In genomic region chr16:11797957-11798299, GRCh38 we compare ENCODE assay signal across 8 cellular contexts. TPM values are rescaled to one million over a fixed set of nuclear protein-coding genes. Genes with fewer than 3 reads are reported as not detected.
DNase-seq lines count a peak whose midpoint lies in the region; ATAC-seq, FAIRE-seq and TF ChIP-seq lines count a peak whose summit lies in the region.

No MANE protein-coding gene starts in this region.

- H3K27me3 Mint-ChIP-seq in activated T-cell treated with anti-CD3 and anti-CD28 coated beads, Interleukin-2, amount 50 U/mL, for 4 hours (ENCODE audit: low read depth) = no peaks in the 10 kb centered on the region
- H3K27me3 Mint-ChIP-seq in nephron (ENCODE audit: low read depth) = no peaks in the 10 kb centered on the region

- peak overlapping the region; percentile 88 for H3K4me3 Mint-ChIP-seq in activated T-cell treated with anti-CD3 and anti-CD28 coated beads, Interleukin-2, amount 50 U/mL, for 4 hours
- peak overlapping the region; percentile 87 to 91 (median 90) for H3K4me3 Mint-ChIP-seq in nephron

- H3K9ac ChIP-seq in SK-N-MC (ENCODE audit: insufficient read length) = peak overlapping the region; percentile 94

- no peaks in the 10 kb centered on the region for H3K9me3 ChIP-seq in SK-N-MC (ENCODE audit: low read depth, low read length)

- ATAC-seq in activated T-cell treated with anti-CD3 and anti-CD28 coated beads, Interleukin-2, amount 50 U/mL, for 4 hours = no peak
- ATAC-seq in GM19467 (IDR thresholded peaks at IDR 0.05; ENCODE audit: unreplicated experiment) = no peak
- no peak for ATAC-seq in esophagus mucosa

- peaks cover 25% of the 10 kb centered on the region for H3K36me3 ChIP-seq in SK-N-MC (ENCODE audit: insufficient read depth, low read length)

- H3K27ac ChIP-seq in SK-N-MC (peak overlapping the region; percentile 63), epithelial cell of prostate (peak overlapping the region; percentile 94)

- peaks cover 7% of the 10 kb centered on the region for H3K36me3 Mint-ChIP-seq in activated T-cell treated with anti-CD3 and anti-CD28 coated beads, Interleukin-2, amount 50 U/mL, for 4 hours (ENCODE audit: insufficient read depth)
- H3K36me3 Mint-ChIP-seq in nephron (ENCODE audit: low read depth) = peaks cover 14% of the 10 kb centered on the region

- peak overlapping the region; percentile 97 for H3K4me3 ChIP-seq in SK-N-MC

- H3K9me3 Mint-ChIP-seq in activated T-cell treated with anti-CD3 and anti-CD28 coated beads, Interleukin-2, amount 50 U/mL, for 4 hours = no peaks in the 10 kb centered on the region
- H3K9me3 Mint-ChIP-seq in nephron = no peaks in the 10 kb centered on the region

- TF ChIP-seq CTCF in nephron (IDR thresholded peaks at IDR 0.05; ENCODE audit: unreplicated experiment in 3 of 3) = no peak

- H3K4me1 Mint-ChIP-seq in activated T-cell treated with anti-CD3 and anti-CD28 coated beads, Interleukin-2, amount 50 U/mL, for 4 hours (ENCODE audit: low read depth) = peaks cover 67% of the 10 kb centered on the region
- peaks cover 66% of the 10 kb centered on the region for H3K4me1 Mint-ChIP-seq in nephron

- DNase-seq in activated T-cell treated with anti-CD3 and anti-CD28 coated beads, Interleukin-2, amount 50 U/mL, for 4 hours = no peak
- DNase-seq in activated T-cell treated with anti-CD3 and anti-CD28 coated beads for 4 hours (no peak), SK-N-MC (ENCODE audit: low read depth, low spot score) (no peak), epithelial cell of prostate (ENCODE audit: low read depth, low spot score) (no peak), GM19239 (ENCODE audit: insufficient read length, low spot score) (no peak)

- H3K27ac Mint-ChIP-seq in nephron = peak overlapping the region; percentile 94 to 99 (median 96)

- FAIRE-seq in GM19239 (lab: Jason Lieb, UNC) = no peak

RNA-seq across cellular contexts. Expression of gene ZC3H7A, which starts 0.9 kb away (rescaled TPM):
- 10 to 100 TPM; 33.3 to 39.7 (median 38.4) TPM for total RNA-seq in activated T-cell treated with anti-CD3 and anti-CD28 coated beads, Interleukin-2, amount 50 U/mL, for 4 hours
- total RNA-seq in esophagus mucosa = 19.4 TPM

RNA-seq across cellular contexts. Expression of gene RSL1D1, which starts 53.4 kb away (rescaled TPM):
- total RNA-seq in activated T-cell treated with anti-CD3 and anti-CD28 coated beads, Interleukin-2, amount 50 U/mL, for 4 hours = 100 to 1,000 TPM; 464 to 500 (median 484) TPM
- total RNA-seq in esophagus mucosa = 115 TPM

RNA-seq across cellular contexts. Expression of gene TXNDC11, which starts 55.3 kb away (rescaled TPM):
- 10 to 100 TPM; 34.3 to 39.0 (median 35.5) TPM for total RNA-seq in activated T-cell treated with anti-CD3 and anti-CD28 coated beads, Interleukin-2, amount 50 U/mL, for 4 hours
- 18.2 TPM for total RNA-seq in esophagus mucosa
